In genomic region chr14:53401646-53402045, GRCh38 we compare ENCODE assay signal across 31 cellular contexts.
"Had no signal": no experiment of that assay in that cellular context is flagged by ENCODE, and none has a peak within 500 bp of the region (broad histone marks: within the 10 kb centered on the region; RNA-seq: fewer than 3 reads in every experiment).

No MANE protein-coding gene starts in this region.

- ATAC-seq: activated CD4-positive, CD25-positive, alpha-beta regulatory T cell treated with anti-CD3 and anti-CD28 coated beads, Interleukin-2, amount 50 U/mL, for 24 hours; activated CD8-positive, alpha-beta T cell treated with anti-CD3 and anti-CD28 coated beads for 36 hours; activated T-cell treated with anti-CD3 and anti-CD28 coated beads, Interleukin-2, amount 50 U/mL, for 4 hours; activated T-helper 17 cell treated with anti-CD3 and anti-CD28 coated beads, Interleukin-2, amount 50 U/mL, for 72 hours; effector memory CD8-positive, alpha-beta T cell; gastroesophageal sphincter; heart right ventricle; T-helper 17 cell had no signal

- H3K4me1 ChIP-seq: esophagus muscularis mucosa, gastroesophageal sphincter, heart right ventricle had no signal

- H3K27ac ChIP-seq: esophagus muscularis mucosa, gastroesophageal sphincter, heart right ventricle, WERI-Rb-1 had no signal

- H3K9me3 ChIP-seq: esophagus muscularis mucosa, gastroesophageal sphincter had no signal

- FAIRE-seq: astrocyte, colon had no signal

- H3K27me3 ChIP-seq: esophagus muscularis mucosa, gastroesophageal sphincter, heart right ventricle had no signal

- H3K36me3 ChIP-seq: esophagus muscularis mucosa, gastroesophageal sphincter, heart right ventricle, WERI-Rb-1 had no signal

- H3K4me3 ChIP-seq: esophagus muscularis mucosa, gastroesophageal sphincter, heart right ventricle had no signal

- DNase-seq: activated B cell treated with CpG ODN at 0.5 μM for 24 hours; activated CD4-positive, alpha-beta T cell treated with anti-CD3 and anti-CD28 coated beads for 48 hours; activated CD4-positive, alpha-beta T cell treated with anti-CD3 and anti-CD28 coated beads, Interleukin-2, amount 50 U/mL, for 1 hour; activated CD4-positive, alpha-beta T cell treated with anti-CD3 and anti-CD28 coated beads, Interleukin-2, amount 50 U/mL, for 48 hours; activated CD8-positive, alpha-beta memory T cell treated with anti-CD3 and anti-CD28 coated beads for 24 hours; activated CD8-positive, alpha-beta T cell treated with anti-CD3 and anti-CD28 coated beads for 36 hours; activated effector memory CD4-positive, alpha-beta T cell treated with Interleukin-2 at 50 U/mL for 16 hours; activated gamma-delta T cell treated with Interleukin-2 at 50 U/mL for 16 hours; activated naive CD4-positive, alpha-beta T cell treated with anti-CD3 and anti-CD28 coated beads, Interleukin-2, amount 50 U/mL, for 16 hours; activated naive CD4-positive, alpha-beta T cell treated with Interleukin-2 at 50 U/mL for 16 hours; activated T-cell treated with anti-CD3 and anti-CD28 coated beads, Interleukin-2, amount 50 U/mL, for 4 hours; amniotic stem cell; anterior cingulate cortex; caudate nucleus; cortex of kidney; dermis blood vessel endothelial cell; effector CD4-positive, alpha-beta T cell; effector memory CD8-positive, alpha-beta T cell; erythroblast; foreskin melanocyte; heart right ventricle; T-helper 1 cell; T-helper 17 cell; T1000; WERI-Rb-1 had no signal
